In genomic region chr18:35590935-35591334, GRCh38 we compare ENCODE assay signal across 18 cellular contexts. TPM values are rescaled to one million over a fixed set of nuclear protein-coding genes. Genes with fewer than 3 reads are reported as not detected.
DNase-seq lines count a peak whose midpoint lies in the region; ATAC-seq, FAIRE-seq and TF ChIP-seq lines count a peak whose summit lies in the region.
"Had no signal": no experiment of that assay in that cellular context is flagged by ENCODE, and none has a peak within 500 bp of the region (broad histone marks: within the 10 kb centered on the region; RNA-seq: fewer than 3 reads in every experiment).

No MANE protein-coding gene starts in this region.

- no peak for TF ChIP-seq RAD21 in HepG2 (CRISPR knock-in tag; IDR thresholded peaks at IDR 0.05)

- TF ChIP-seq CTCF in HepG2 (CRISPR knock-in tag; IDR thresholded peaks at IDR 0.05), result no peak
- no peak for TF ChIP-seq CTCF in right lobe of liver (IDR thresholded peaks at IDR 0.05)
- TF ChIP-seq CTCF in keratinocyte (optimal IDR thresholded peaks at IDR 0.05 in 1 of 3, IDR thresholded peaks at IDR 0.05 in 1 of 3, conservative IDR thresholded peaks at IDR 0.05 in 1 of 3; ENCODE audit: extremely low read depth in 1 of 3, insufficient read depth in 2 of 3, low read length in 3 of 3), result no peak

- intact Hi-C loops in HepG2 (cut with micrococcal nuclease; ENCODE audit: unreplicated experiment), result loop anchor here (5.0 kb wide), 1 partner anchor 414 kb away; no protein-coding TSS in a partner anchor
- intact Hi-C loops in right lobe of liver (cut with DNase I), result no loop called here
- intact Hi-C loops in activated CD4-positive, alpha-beta T cell treated with anti-CD3 and anti-CD28 coated beads, Interleukin-2, amount 10 ng/mL, durations not matched to agents 24 days and 14 days (cut with micrococcal nuclease), result no loop called here

- BruUV-seq in HepG2 (replicated peaks; lab: Mats Ljungman, UMichigan), result no TSS peak

- peaks cover 9% of the 10 kb centered on the region; the same call in 1 of the 2 replicates for H3K9me3 ChIP-seq in HepG2 (ENCODE audit: low read length)
- H3K9me3 ChIP-seq in right lobe of liver, result no peaks in the 10 kb centered on the region
- no peaks in the 10 kb centered on the region for H3K9me3 ChIP-seq in keratinocyte (ENCODE audit: control insufficient read depth, low read depth, low read length)

- H3K4me2 ChIP-seq in HepG2 (ENCODE audit: low read depth, low read length) (no peak overlapping the region), keratinocyte (ENCODE audit: control insufficient read depth, extremely low read depth, insufficient read depth, low read depth, low read length) (no peak overlapping the region)

- in situ Hi-C loops in HepG2 (cut with HindIII; ENCODE audit: extremely low pct_ligation_motif_present, low pct_unique_long_range_greater_than_20kb), result no loop called here

- peaks cover 48% of the 10 kb centered on the region for H3K4me1 ChIP-seq in HepG2 (ENCODE audit: insufficient read depth, low read length)
- no peaks in the 10 kb centered on the region for H3K4me1 ChIP-seq in right lobe of liver
- no peaks in the 10 kb centered on the region for H3K4me1 ChIP-seq in keratinocyte (ENCODE audit: control insufficient read depth, extremely low read depth, insufficient read depth, low read length)

- no peak for TF ChIP-seq POLR2A in HepG2 (IDR thresholded peaks at IDR 0.05; ENCODE audit: insufficient read depth in 1 of 2, low read depth in 2 of 2, low read length in 2 of 2)
- no peak for TF ChIP-seq POLR2A in right lobe of liver (IDR thresholded peaks at IDR 0.05)

- no peaks in the 10 kb centered on the region for H3K27me3 Mint-ChIP-seq in activated naive CD8-positive, alpha-beta T cell treated with anti-CD3 and anti-CD28 coated beads for 36 hours
- no peaks in the 10 kb centered on the region for H3K27me3 Mint-ChIP-seq in activated CD4-positive, alpha-beta T cell treated with anti-CD3 and anti-CD28 coated beads, Interleukin-2, amount 10 ng/mL, durations not matched to agents 24 days and 14 days
- H3K27me3 Mint-ChIP-seq: CD8-positive, alpha-beta memory T cell had no signal

- POLR2A ChIA-PET in HepG2 (lab: Yijun Ruan, JAX), result no interaction called here

- H3K9ac ChIP-seq in HepG2 (ENCODE audit: insufficient read depth, low read depth, low read length), result no peak overlapping the region
- no peak overlapping the region for H3K9ac ChIP-seq in keratinocyte (ENCODE audit: control insufficient read depth, extremely low read depth, insufficient read depth, low read length)

- no peak for FAIRE-seq in HepG2 (lab: Jason Lieb, UNC)
- peak; percentile 17 for FAIRE-seq in keratinocyte (lab: Jason Lieb, UNC)
- no peak for FAIRE-seq in frontal cortex (lab: Jason Lieb, UNC)
- FAIRE-seq: A204.1, D721Med, H1, RCC 7860 had no signal

- 89% methylated on average over 1 of the region's 1 CpG for WGBS in HepG2 (ENCODE audit: low lambda C conversion rate)
- 89% methylated on average over 1 of the region's 1 CpG for WGBS in right lobe of liver (ENCODE audit: insufficient coverage, low coverage, low lambda C conversion rate, missing lambda C conversion rate)

- dilution Hi-C loops in keratinocyte (cut with MboI; ENCODE audit: extremely low pct_ligation_motif_present, low sequenced_read_pairs), result no loop called here

- H4K20me1 ChIP-seq in HepG2 (ENCODE audit: insufficient read depth, low read length), result peaks cover 5% of the 10 kb centered on the region; the same call in 1 of the 2 replicates
- no peaks in the 10 kb centered on the region for H4K20me1 ChIP-seq in keratinocyte (ENCODE audit: control insufficient read depth, extremely low read depth, insufficient read depth, low read length)

- ATAC-seq in HepG2 (peak; percentile 43; the same call in 1 of the 3 replicates), right lobe of liver (no peak)
- ATAC-seq: Right ventricle myocardium inferior had no signal

- H3K79me2 ChIP-seq in HepG2 (ENCODE audit: insufficient read depth, low read length) (peaks cover 72% of the 10 kb centered on the region), keratinocyte (ENCODE audit: control insufficient read depth, insufficient read depth, low read length) (peaks cover 68% of the 10 kb centered on the region)

- DNase-seq in HepG2 (ENCODE audit: low spot score), result peak; percentile 51
- DNase-seq in right lobe of liver, result no peak
- DNase-seq in activated naive CD8-positive, alpha-beta T cell treated with anti-CD3 and anti-CD28 coated beads for 36 hours, result no peak
- no peak for DNase-seq in keratinocyte (ENCODE audit: low read depth, low spot score)
- DNase-seq in epidermal melanocyte (ENCODE audit: insufficient read length, low spot score), result no peak
- no peak for DNase-seq in activated CD4-positive, CD25-positive, alpha-beta regulatory T cell (lab: John Stamatoyannopoulos, UW)
- no peak for DNase-seq in frontal cortex (ENCODE audit: low spot score in 2 of 2)
- no peak for DNase-seq in activated CD4-positive, alpha-beta T cell treated with anti-CD3 and anti-CD28 coated beads, Interleukin-2, amount 10 ng/mL, durations not matched to agents 24 days and 14 days
- DNase-seq: CD8-positive, alpha-beta memory T cell; NCI-H1436; NCI-H2029 treated with DMSO at 0.1 percent for 48 hours; NCI-H446 treated with DMSO at 0.1 percent for 48 hours; NCI-H69 had no signal

- peaks cover 34% of the 10 kb centered on the region for H3K4me1 Mint-ChIP-seq in activated naive CD8-positive, alpha-beta T cell treated with anti-CD3 and anti-CD28 coated beads for 36 hours
- peaks cover 11% of the 10 kb centered on the region for H3K4me1 Mint-ChIP-seq in activated CD4-positive, alpha-beta T cell treated with anti-CD3 and anti-CD28 coated beads, Interleukin-2, amount 10 ng/mL, durations not matched to agents 24 days and 14 days

- H3K36me3 Mint-ChIP-seq in activated naive CD8-positive, alpha-beta T cell treated with anti-CD3 and anti-CD28 coated beads for 36 hours, result peaks cover 37% of the 10 kb centered on the region
- peaks cover 7% of the 10 kb centered on the region for H3K36me3 Mint-ChIP-seq in activated CD4-positive, alpha-beta T cell treated with anti-CD3 and anti-CD28 coated beads, Interleukin-2, amount 10 ng/mL, durations not matched to agents 24 days and 14 days (ENCODE audit: low read depth)
- H3K36me3 Mint-ChIP-seq: CD8-positive, alpha-beta memory T cell had no signal

- CTCF ChIA-PET in HepG2 (lab: Yijun Ruan, JAX; ENCODE audit: low intra/inter-chr PET ratio, low total read pairs), result no interaction called here

- no peaks in the 10 kb centered on the region for H3K9me1 ChIP-seq in keratinocyte (ENCODE audit: control insufficient read depth, extremely low read depth, insufficient read depth, low read length)

- no peak overlapping the region for H3K27ac ChIP-seq in HepG2 (ENCODE audit: extremely low read length, insufficient read depth, low read length)
- no peak overlapping the region for H3K27ac ChIP-seq in right lobe of liver
- no peak overlapping the region for H3K27ac ChIP-seq in keratinocyte (ENCODE audit: control insufficient read depth, insufficient read depth, low read length)

- no peak overlapping the region for H3K4me3 Mint-ChIP-seq in activated naive CD8-positive, alpha-beta T cell treated with anti-CD3 and anti-CD28 coated beads for 36 hours
- no peak overlapping the region for H3K4me3 Mint-ChIP-seq in activated CD4-positive, alpha-beta T cell treated with anti-CD3 and anti-CD28 coated beads, Interleukin-2, amount 10 ng/mL, durations not matched to agents 24 days and 14 days
- H3K4me3 Mint-ChIP-seq: CD8-positive, alpha-beta memory T cell had no signal

- H3K27ac Mint-ChIP-seq in activated naive CD8-positive, alpha-beta T cell treated with anti-CD3 and anti-CD28 coated beads for 36 hours, result peak overlapping the region; percentile 49
- no peak overlapping the region for H3K27ac Mint-ChIP-seq in activated CD4-positive, alpha-beta T cell treated with anti-CD3 and anti-CD28 coated beads, Interleukin-2, amount 10 ng/mL, durations not matched to agents 24 days and 14 days

- H2AFZ ChIP-seq in HepG2 (ENCODE audit: low read length), result no peak overlapping the region
- H2AFZ ChIP-seq in keratinocyte (ENCODE audit: control insufficient read depth, low read length), result no peak overlapping the region

- peaks cover 12% of the 10 kb centered on the region for H3K9me3 Mint-ChIP-seq in activated naive CD8-positive, alpha-beta T cell treated with anti-CD3 and anti-CD28 coated beads for 36 hours
- H3K9me3 Mint-ChIP-seq in activated CD4-positive, alpha-beta T cell treated with anti-CD3 and anti-CD28 coated beads, Interleukin-2, amount 10 ng/mL, durations not matched to agents 24 days and 14 days, result peaks cover 12% of the 10 kb centered on the region
- H3K9me3 Mint-ChIP-seq: CD8-positive, alpha-beta memory T cell had no signal

- H3K36me3 ChIP-seq in HepG2 (replicated peaks in 1 of 2; ENCODE audit: control insufficient read depth in 1 of 2, insufficient read depth in 2 of 2, low read length in 2 of 2) (no peaks in the 10 kb centered on the region), right lobe of liver (no peaks in the 10 kb centered on the region), keratinocyte (ENCODE audit: control insufficient read depth in 2 of 2, extremely low read depth in 1 of 2, insufficient read depth in 2 of 2, low read length in 2 of 2) (no peaks in the 10 kb centered on the region)

- H3K4me3 ChIP-seq in HepG2 (replicated peaks in 1 of 3; ENCODE audit: insufficient read depth in 1 of 3, low read depth in 2 of 3, low read length in 3 of 3) (no peak overlapping the region), right lobe of liver (no peak overlapping the region), keratinocyte (ENCODE audit: control insufficient read depth in 2 of 3, extremely low read depth in 1 of 3, insufficient read depth in 2 of 3, low read depth in 1 of 3, low read length in 3 of 3) (no peak overlapping the region)

- H3K27me3 ChIP-seq in HepG2 (ENCODE audit: control insufficient read depth in 1 of 2, insufficient read depth in 2 of 2, low read length in 2 of 2) (no peaks in the 10 kb centered on the region), right lobe of liver (no peaks in the 10 kb centered on the region), keratinocyte (ENCODE audit: control insufficient read depth, extremely low read depth, insufficient read depth, low read length) (no peaks in the 10 kb centered on the region)

- TF ChIP-seq EP300 in HepG2 (IDR thresholded peaks at IDR 0.05; ENCODE audit: low read depth in 2 of 2, low read length in 2 of 2), result no peak; a peak in 1 of 4 replicates
- no peak for TF ChIP-seq EP300 in HepG2 (CRISPR knock-in tag; IDR thresholded peaks at IDR 0.05; ENCODE audit: borderline replicate concordance)

RNA-seq across cellular contexts. Expression of gene GALNT1, which starts 9.4 kb away (rescaled TPM):
- 100 and 101 TPM in 2 replicates for total RNA-seq in HepG2 (2016; rRNA removed; fragmentation: Illumina TruSeq; extraction: Trizol)
- total RNA-seq in HepG2 (2016; cell fraction: cytosol; rRNA removed; fragmentation: Illumina TruSeq; extraction: Trizol; ENCODE audit: low read depth), result 24.4 and 25.0 TPM in 2 replicates
- 97.8 and 106 TPM in 2 replicates for total RNA-seq in HepG2 (2016; cell fraction: insoluble cytoplasmic fraction; rRNA removed; fragmentation: Illumina TruSeq; extraction: Trizol)
- 103 and 117 TPM in 2 replicates for total RNA-seq in HepG2 (2016; cell fraction: membrane; rRNA removed; fragmentation: Illumina TruSeq; extraction: Trizol)
- 57.3 and 63.3 TPM in 2 replicates for total RNA-seq in HepG2 (2016; cell fraction: nucleus; rRNA removed; fragmentation: Illumina TruSeq; extraction: Trizol)
- polyA plus RNA-seq in HepG2 (2011; rRNA removed), result 29.5 and 41.1 TPM in 2 replicates
- polyA plus RNA-seq in HepG2 (2011; cell fraction: cytosol; rRNA removed), result 16.2 and 27.6 TPM in 2 replicates
- polyA plus RNA-seq in HepG2 (2011; cell fraction: nucleus; rRNA removed), result 5.3 and 6.6 TPM in 2 replicates
- 30.9 and 42.2 TPM in 2 replicates for polyA plus RNA-seq in HepG2 (2012)
- 23.9 and 26.1 TPM in 2 replicates for polyA plus RNA-seq in HepG2 (2016; cell fraction: cytosol; fragmentation: Illumina TruSeq; extraction: Trizol; ENCODE audit: low read depth)
- 75.7 and 83.7 TPM in 2 replicates for polyA plus RNA-seq in HepG2 (2016; cell fraction: insoluble cytoplasmic fraction; fragmentation: Illumina TruSeq; extraction: Trizol; ENCODE audit: low read depth)
- 57.2 and 64.0 TPM in 2 replicates for polyA plus RNA-seq in HepG2 (2016; cell fraction: membrane; fragmentation: Illumina TruSeq; extraction: Trizol; ENCODE audit: low read depth)
- polyA plus RNA-seq in HepG2 (2016; cell fraction: nucleus; fragmentation: Illumina TruSeq; extraction: Trizol; ENCODE audit: insufficient read depth, low read depth), result 52.0 and 52.9 TPM in 2 replicates
- polyA minus RNA-seq in HepG2 (2011; rRNA and poly(A)+ RNA removed; ENCODE audit: low replicate concordance), result 26.4 and 26.8 TPM in 2 replicates
- polyA minus RNA-seq in HepG2 (2011; cell fraction: cytosol; rRNA and poly(A)+ RNA removed), result 38.5 and 40.9 TPM in 2 replicates
- 29.9 and 36.9 TPM in 2 replicates for polyA minus RNA-seq in HepG2 (2011; cell fraction: nucleus; rRNA and poly(A)+ RNA removed)
- total RNA-seq in right lobe of liver, result 10 to 100 TPM; 28.0 to 47.4 (median 40.4) TPM
- total RNA-seq in activated naive CD8-positive, alpha-beta T cell treated with anti-CD3 and anti-CD28 coated beads for 36 hours, result 10 to 100 TPM; 49.5 to 51.8 TPM
- 48.1 to 69.4 TPM (median 48.2 TPM) in 3 replicates for polyA plus RNA-seq in keratinocyte
- polyA plus RNA-seq in keratinocyte (2011; ENCODE audit: low read depth), result 20.3 TPM
- polyA plus RNA-seq in keratinocyte (2011; cell fraction: cytosol; rRNA removed), result 31.7 and 59.5 TPM in 2 replicates
- 29.7 and 37.9 TPM in 2 replicates for polyA plus RNA-seq in keratinocyte (2011; cell fraction: nucleus; rRNA removed)
- polyA plus RNA-seq in keratinocyte (2012; ENCODE audit: low replicate concordance), result 34.5 and 40.3 TPM in 2 replicates
- polyA minus RNA-seq in keratinocyte, result 23.2 to 77.7 TPM (median 50.0 TPM) in 3 replicates
- 38.8 TPM for polyA minus RNA-seq in keratinocyte (2011; cell fraction: cytosol; rRNA and poly(A)+ RNA removed)
- 25.2 and 55.2 TPM in 2 replicates for polyA minus RNA-seq in keratinocyte (2011; cell fraction: nucleus; rRNA and poly(A)+ RNA removed)
- 82.7 TPM for total RNA-seq in frontal cortex
- 47.0 and 50.8 TPM in 2 replicates for total RNA-seq in activated CD4-positive, alpha-beta T cell treated with anti-CD3 and anti-CD28 coated beads, Interleukin-2, amount 10 ng/mL, durations not matched to agents 24 days and 14 days
